Comparison of ENCODE assay signal across 8 cellular contexts in the genomic region with DNA sequence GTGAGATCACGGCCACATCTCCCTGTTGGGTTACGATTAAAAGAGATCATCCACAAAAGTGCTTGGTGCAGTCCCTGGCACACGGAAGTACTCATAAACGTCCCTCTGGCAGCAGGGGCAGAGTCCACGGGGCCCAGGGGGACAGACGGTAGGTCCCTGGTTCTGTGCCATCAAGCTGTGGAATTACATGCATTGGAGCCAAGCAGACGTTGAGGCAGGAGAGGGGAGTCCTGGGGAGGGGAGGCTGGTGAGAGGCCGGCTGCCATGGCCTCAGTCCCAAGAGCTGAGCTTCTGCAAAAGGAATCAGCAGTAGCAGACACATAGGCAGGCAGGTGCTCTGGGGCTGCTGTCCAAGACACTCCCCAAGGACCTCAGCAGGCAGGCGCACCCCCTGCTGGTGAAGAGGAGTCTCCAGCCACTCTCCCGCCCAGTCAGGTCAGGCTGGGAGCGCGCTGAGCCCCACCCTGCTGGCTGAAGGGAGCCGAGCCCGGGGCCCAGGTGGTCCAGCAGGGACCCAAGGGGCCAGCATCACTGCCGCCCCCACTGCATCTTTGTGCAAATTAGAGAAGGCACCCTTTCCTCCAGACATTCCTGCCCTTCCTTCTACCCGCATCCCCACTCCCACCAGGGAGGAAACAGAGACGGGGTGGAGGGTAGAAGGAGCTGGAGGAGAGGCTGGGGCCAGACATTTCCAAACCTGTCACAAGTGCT. TPM values are rescaled to one million over a fixed set of nuclear protein-coding genes. Genes with fewer than 3 reads are reported as not detected.
DNase-seq lines count a peak whose midpoint lies in the region; ATAC-seq and TF ChIP-seq lines count a peak whose summit lies in the region.

No MANE protein-coding gene starts in this region.

- H3K4me1 ChIP-seq in sigmoid colon = no peaks in the 10 kb centered on the region
- H3K4me1 ChIP-seq in CD8-positive, alpha-beta memory T cell (ENCODE audit: insufficient read depth, low read length) = no peaks in the 10 kb centered on the region

- no peaks in the 10 kb centered on the region for H3K9me3 ChIP-seq in sigmoid colon
- no peaks in the 10 kb centered on the region for H3K9me3 ChIP-seq in CD8-positive, alpha-beta memory T cell (ENCODE audit: low read length)

- no peaks in the 10 kb centered on the region for H3K36me3 Mint-ChIP-seq in activated CD8-positive, alpha-beta memory T cell treated with anti-CD3 and anti-CD28 coated beads, Interleukin-2, amount 10 ng/mL, durations not matched to agents 7 days and 5 days
- no peaks in the 10 kb centered on the region for H3K36me3 Mint-ChIP-seq in CD8-positive, alpha-beta memory T cell

- DNase-seq in NCI-H226 (peak; percentile 28), Right ventricle myocardium superior (peak; percentile 73), sigmoid colon (no peak), foreskin melanocyte (no peak)
- peak; percentile 78 for DNase-seq in activated CD8-positive, alpha-beta memory T cell treated with anti-CD3 and anti-CD28 coated beads, Interleukin-2, amount 10 ng/mL, durations not matched to agents 7 days and 5 days
- no peak for DNase-seq in CD8-positive, alpha-beta memory T cell

- TF ChIP-seq POLR2A in sigmoid colon (IDR thresholded peaks at IDR 0.05) = no peak

- intact Hi-C loops in Right ventricle myocardium superior (cut with DNase I) = loop anchor here (5.0 kb wide), 1 partner anchor 172 kb away; no protein-coding TSS in a partner anchor
- intact Hi-C loops in sigmoid colon (cut with DNase I) = loop anchor here (10.0 kb wide), 1 partner anchor 259 kb away; no protein-coding TSS in a partner anchor

- H3K27ac Mint-ChIP-seq in activated CD8-positive, alpha-beta memory T cell treated with anti-CD3 and anti-CD28 coated beads, Interleukin-2, amount 10 ng/mL, durations not matched to agents 7 days and 5 days = no peak overlapping the region
- peak overlapping the region in 2 of 8 donors; percentile 38 to 89 for H3K27ac Mint-ChIP-seq in CD8-positive, alpha-beta memory T cell

- H3K9me3 Mint-ChIP-seq in activated CD8-positive, alpha-beta memory T cell treated with anti-CD3 and anti-CD28 coated beads, Interleukin-2, amount 10 ng/mL, durations not matched to agents 7 days and 5 days (ENCODE audit: low read depth) = no peaks in the 10 kb centered on the region
- no peaks in the 10 kb centered on the region for H3K9me3 Mint-ChIP-seq in CD8-positive, alpha-beta memory T cell

- POLR2A ChIA-PET in CD8-positive, alpha-beta memory T cell (lab: Charles Lee) = no interaction called here

- H3K27ac ChIP-seq in C4-2B (no peak overlapping the region), sigmoid colon (no peak overlapping the region)
- no peak overlapping the region for H3K27ac ChIP-seq in CD8-positive, alpha-beta memory T cell (ENCODE audit: low read depth, low read length)

- no peaks in the 10 kb centered on the region for H3K36me3 ChIP-seq in sigmoid colon
- H3K36me3 ChIP-seq in CD8-positive, alpha-beta memory T cell (ENCODE audit: insufficient read depth, low read length) = no peaks in the 10 kb centered on the region

- CTCF ChIA-PET in activated CD8-positive, alpha-beta memory T cell treated with anti-CD3 and anti-CD28 coated beads, Interleukin-2, amount 10 ng/mL, durations not matched to agents 7 days and 5 days (lab: Charles Lee) = interaction anchor here (0.6 to 5.5 kb wide), 30 partner anchors 8 to 287 kb away, joined by 3 to 48 read pairs (median 4); partner anchors contain the start of genes KCTD17, MPST, RAC2 and TST
- CTCF ChIA-PET in CD8-positive, alpha-beta memory T cell (lab: Charles Lee) = interaction anchor here (1.2 to 1.7 kb wide), 3 partner anchors 25 to 102 kb away, joined by 3 to 4 read pairs (median 3); partner anchors contain the start of genes MPST and TST

- peaks cover 0 to 5% (median 0%) of the 10 kb centered on the region in 3 donors for H3K27me3 ChIP-seq in sigmoid colon
- peaks cover 2% of the 10 kb centered on the region for H3K27me3 ChIP-seq in CD8-positive, alpha-beta memory T cell (ENCODE audit: insufficient read depth, low read length, poor library complexity, severe bottlenecking)

- TF ChIP-seq CTCF in C4-2B (conservative IDR thresholded peaks at IDR 0.05) (peak; percentile 92), sigmoid colon (IDR thresholded peaks at IDR 0.05) (peak in 3 of 4 experiments; percentile 21 to 54 (median 48))

- ATAC-seq in GM21423 (IDR thresholded peaks at IDR 0.05; ENCODE audit: unreplicated experiment) = peak; percentile 51
- peak; percentile 92 for ATAC-seq in activated CD8-positive, alpha-beta memory T cell treated with anti-CD3 and anti-CD28 coated beads, Interleukin-2, amount 10 ng/mL, durations not matched to agents 7 days and 5 days
- peak; percentile 92 for ATAC-seq in Right ventricle myocardium superior (ENCODE audit: poor library complexity)

- H3K4me3 ChIP-seq in sigmoid colon = no peak overlapping the region
- no peak overlapping the region for H3K4me3 ChIP-seq in CD8-positive, alpha-beta memory T cell (ENCODE audit: low read length)

- H3K27me3 Mint-ChIP-seq in activated CD8-positive, alpha-beta memory T cell treated with anti-CD3 and anti-CD28 coated beads, Interleukin-2, amount 10 ng/mL, durations not matched to agents 7 days and 5 days = peaks cover 20% of the 10 kb centered on the region
- H3K27me3 Mint-ChIP-seq in CD8-positive, alpha-beta memory T cell = peaks cover 0 to 18% of the 10 kb centered on the region in 2 donors

- WGBS in sigmoid colon, 2 donors = 10 to 40% methylated on average over 17 of the region's 17 CpGs

- peaks cover 26% of the 10 kb centered on the region for H3K4me1 Mint-ChIP-seq in activated CD8-positive, alpha-beta memory T cell treated with anti-CD3 and anti-CD28 coated beads, Interleukin-2, amount 10 ng/mL, durations not matched to agents 7 days and 5 days
- peaks cover 0 to 4% (median 0%) of the 10 kb centered on the region in 3 donors for H3K4me1 Mint-ChIP-seq in CD8-positive, alpha-beta memory T cell

- no peak for TF ChIP-seq EP300 in sigmoid colon (IDR thresholded peaks at IDR 0.05)

- H3K4me3 Mint-ChIP-seq in activated CD8-positive, alpha-beta memory T cell treated with anti-CD3 and anti-CD28 coated beads, Interleukin-2, amount 10 ng/mL, durations not matched to agents 7 days and 5 days = no peak overlapping the region
- no peak overlapping the region for H3K4me3 Mint-ChIP-seq in CD8-positive, alpha-beta memory T cell

RNA-seq across cellular contexts. Expression of gene KCTD17, which starts 7.6 kb away (rescaled TPM):
- total RNA-seq in activated CD8-positive, alpha-beta memory T cell treated with anti-CD3 and anti-CD28 coated beads, Interleukin-2, amount 10 ng/mL, durations not matched to agents 7 days and 5 days = 10 to 100 TPM; 47.7 to 53.4 TPM
- total RNA-seq in Right ventricle myocardium superior = 8.9 TPM
- 10 to 100 TPM; 17.8 to 49.0 (median 24.0) TPM for total RNA-seq in sigmoid colon
- 10 to 100 TPM; 23.4 to 55.5 (median 48.4) TPM for polyA plus RNA-seq in sigmoid colon
- 10 to 100 TPM; 40.8 to 44.8 TPM for total RNA-seq in CD8-positive, alpha-beta memory T cell
- 12.9 TPM for polyA plus RNA-seq in CD8-positive, alpha-beta memory T cell

RNA-seq across cellular contexts. Expression of gene MPST, which starts 24.4 kb away (rescaled TPM):
- 10 to 100 TPM; 42.3 to 61.0 TPM for total RNA-seq in activated CD8-positive, alpha-beta memory T cell treated with anti-CD3 and anti-CD28 coated beads, Interleukin-2, amount 10 ng/mL, durations not matched to agents 7 days and 5 days
- total RNA-seq in Right ventricle myocardium superior (60.3 TPM), sigmoid colon (100 to 1,000 TPM in 3 of 4 donors, 10 to 100 TPM in 1; 94.2 to 143 (median 111) TPM)
- 100 to 1,000 TPM; 241 to 340 (median 304) TPM for polyA plus RNA-seq in sigmoid colon
- total RNA-seq in CD8-positive, alpha-beta memory T cell = 10 to 100 TPM; 16.6 to 17.8 TPM
- 20.0 TPM for polyA plus RNA-seq in CD8-positive, alpha-beta memory T cell

RNA-seq across cellular contexts. Expression of gene TST, which starts 24.7 kb away (rescaled TPM):
- 10 to 100 TPM; 11.2 to 29.3 TPM for total RNA-seq in activated CD8-positive, alpha-beta memory T cell treated with anti-CD3 and anti-CD28 coated beads, Interleukin-2, amount 10 ng/mL, durations not matched to agents 7 days and 5 days
- total RNA-seq in Right ventricle myocardium superior (63.5 TPM), sigmoid colon (10 to 100 TPM; 29.1 to 31.4 (median 30.3) TPM)
- polyA plus RNA-seq in sigmoid colon = 1,000 to 10,000 TPM in 1 of 3 donors, 100 to 1,000 TPM in 2; 390 to 1,038 (median 663) TPM
- total RNA-seq in CD8-positive, alpha-beta memory T cell = 1 to 10 TPM; 3.7 to 5.1 TPM
- polyA plus RNA-seq in CD8-positive, alpha-beta memory T cell = 0.75 TPM

Comparison
In these comparisons a context has a peak if more than half of its experiments do, and no peak if none do; other contexts are left out.
1. DNase-seq: peak in NCI-H226 (single experiment), activated CD8-positive, alpha-beta memory T cell treated with anti-CD3 and anti-CD28 coated beads, Interleukin-2, amount 10 ng/mL, durations not matched to agents 7 days and 5 days (single experiment) and Right ventricle myocardium superior (single experiment); none in sigmoid colon (single experiment), CD8-positive, alpha-beta memory T cell (0 of 5) and foreskin melanocyte (single experiment).
2. Peak in every context shown above with its lines, with median percentiles within 50 percentile points of each other: ATAC-seq.